8 cellular contexts compared by ENCODE assay signal in genomic region chr7:3042861-3043489, GRCh38. TPM values are rescaled to one million over a fixed set of nuclear protein-coding genes. Genes with fewer than 3 reads are reported as not detected.
A peak's percentile ranks its signal among the peaks of the same experiment; 100 is the strongest.
DNase-seq lines count a peak whose midpoint lies in the region; ATAC-seq and TF ChIP-seq lines count a peak whose summit lies in the region.

No MANE protein-coding gene starts in this region.

- intact Hi-C loops in body of pancreas (cut with DNase I) = no loop called here

- H3K36me3 ChIP-seq in body of pancreas (replicated peaks in 1 of 2; ENCODE audit: insufficient read depth in 1 of 2, low read depth in 2 of 2) = no peaks in the 10 kb centered on the region

- H3K4me3 ChIP-seq in body of pancreas = no peak overlapping the region

- ATAC-seq in GM19023 (IDR thresholded peaks at IDR 0.05; ENCODE audit: unreplicated experiment) (peak; percentile 69), HG03066 (IDR thresholded peaks at IDR 0.05; ENCODE audit: low read depth, unreplicated experiment) (peak; percentile 63), esophagus mucosa (peak; percentile 59), body of pancreas (no peak)

- H3K27ac ChIP-seq in body of pancreas = no peak overlapping the region

- WGBS in body of pancreas, 2 donors = 27 to 32% methylated on average over 7 to 13 of the region's 17 CpGs

- TF ChIP-seq POLR2A in body of pancreas (IDR thresholded peaks at IDR 0.05) = no peak

- no peaks in the 10 kb centered on the region for H3K27me3 ChIP-seq in body of pancreas

- H3K9me3 ChIP-seq in body of pancreas = no peaks in the 10 kb centered on the region

- H3K4me1 ChIP-seq in body of pancreas = no peaks in the 10 kb centered on the region

- DNase-seq in activated CD4-positive, alpha-beta T cell treated with anti-CD3 and anti-CD28 coated beads for 4 hours = peak; percentile 62 to 65
- DNase-seq in stimulated activated CD4-positive, alpha-beta T cell treated with anti-CD3 and anti-CD28 coated beads, TNF-alpha, amount 100 ng/mL, for 24 hours (ENCODE audit: low read depth in 3 of 3) = peak; percentile 39 to 71 (median 41)
- no peak for DNase-seq in body of pancreas
- no peak for DNase-seq in putamen (ENCODE audit: low spot score)
- DNase-seq in MV-4-11 (lab: John Stamatoyannopoulos, UW) = no peak

- TF ChIP-seq CTCF in body of pancreas (IDR thresholded peaks at IDR 0.05) = no peak

RNA-seq across cellular contexts. Expression of gene CARD11, which starts 0.7 kb away (rescaled TPM):
- total RNA-seq in esophagus mucosa (0.80 TPM), body of pancreas (1 to 10 TPM; 2.0 to 3.4 TPM)

Comparison
In these comparisons a context has a peak if more than half of its experiments do, and no peak if none do; other contexts are left out.
1. DNase-seq: peak in activated CD4-positive, alpha-beta T cell treated with anti-CD3 and anti-CD28 coated beads for 4 hours (2 of 2) and stimulated activated CD4-positive, alpha-beta T cell treated with anti-CD3 and anti-CD28 coated beads, TNF-alpha, amount 100 ng/mL, for 24 hours (3 of 3); none in body of pancreas (0 of 4), putamen (single experiment) and MV-4-11 (single experiment).